ENCODE assay signal across 34 cellular contexts in genomic region chr16:89160977-89161701, GRCh38. TPM values are rescaled to one million over a fixed set of nuclear protein-coding genes. Genes with fewer than 3 reads are reported as not detected.
"Had no signal": no experiment of that assay in that cellular context is flagged by ENCODE, and none has a peak within 500 bp of the region (broad histone marks: within the 10 kb centered on the region; RNA-seq: fewer than 3 reads in every experiment).

No MANE protein-coding gene starts in this region.

- H3K9me3 Mint-ChIP-seq: activated B cell treated with CpG ODN at 0.5 μM for 24 hours; activated T-cell treated with anti-CD3 and anti-CD28 coated beads, Interleukin-2, amount 50 U/mL, for 4 hours; activated T-helper 17 cell treated with anti-CD3 and anti-CD28 coated beads, Interleukin-2, amount 50 U/mL, for 72 hours; effector memory CD8-positive, alpha-beta T cell had no signal

- H3K4me3 ChIP-seq: esophagus muscularis mucosa, gastrocnemius medialis, heart left ventricle had no signal

- H3K4me1 Mint-ChIP-seq: T-helper 17 cell had no signal

- H3K36me3 Mint-ChIP-seq: activated naive CD8-positive, alpha-beta T cell had no signal

- ATAC-seq: activated CD4-positive, CD25-positive, alpha-beta regulatory T cell treated with anti-CD3 and anti-CD28 coated beads, Interleukin-2, amount 50 U/mL, for 24 hours; activated CD8-positive, alpha-beta T cell treated with anti-CD3 and anti-CD28 coated beads for 36 hours; activated T-cell treated with anti-CD3 and anti-CD28 coated beads, Interleukin-2, amount 50 U/mL, for 4 hours; activated T-helper 17 cell treated with anti-CD3 and anti-CD28 coated beads, Interleukin-2, amount 50 U/mL, for 72 hours; effector memory CD8-positive, alpha-beta T cell; foreskin keratinocyte; gastrocnemius medialis; heart left ventricle; T-helper 17 cell had no signal

- DNase-seq: activated B cell treated with CpG ODN at 0.5 μM for 24 hours; activated CD4-positive, alpha-beta T cell treated with anti-CD3 and anti-CD28 coated beads for 48 hours; activated CD4-positive, alpha-beta T cell treated with anti-CD3 and anti-CD28 coated beads, Interleukin-2, amount 50 U/mL, for 1 hour; activated CD4-positive, alpha-beta T cell treated with anti-CD3 and anti-CD28 coated beads, Interleukin-2, amount 50 U/mL, for 48 hours; activated CD8-positive, alpha-beta memory T cell treated with anti-CD3 and anti-CD28 coated beads for 24 hours; activated CD8-positive, alpha-beta T cell treated with anti-CD3 and anti-CD28 coated beads for 36 hours; activated effector memory CD4-positive, alpha-beta T cell treated with Interleukin-2 at 50 U/mL for 16 hours; activated gamma-delta T cell treated with Interleukin-2 at 50 U/mL for 16 hours; activated naive CD4-positive, alpha-beta T cell treated with anti-CD3 and anti-CD28 coated beads, Interleukin-2, amount 50 U/mL, for 16 hours; activated naive CD4-positive, alpha-beta T cell treated with Interleukin-2 at 50 U/mL for 16 hours; activated T-cell treated with anti-CD3 and anti-CD28 coated beads, Interleukin-2, amount 50 U/mL, for 4 hours; amniotic stem cell; brain microvascular endothelial cell; caudate nucleus; cortex of kidney; dermis blood vessel endothelial cell; effector CD4-positive, alpha-beta T cell; effector memory CD8-positive, alpha-beta T cell; erythroblast; foreskin keratinocyte; gastrocnemius medialis; glutamatergic neuron; heart left ventricle; T-helper 17 cell; T1000; WERI-Rb-1 had no signal

- H3K4me3 Mint-ChIP-seq: activated CD8-positive, alpha-beta T cell treated with anti-CD3 and anti-CD28 coated beads for 36 hours; activated naive CD8-positive, alpha-beta T cell; activated T-cell treated with anti-CD3 and anti-CD28 coated beads, Interleukin-2, amount 50 U/mL, for 4 hours; activated T-helper 17 cell treated with anti-CD3 and anti-CD28 coated beads, Interleukin-2, amount 50 U/mL, for 72 hours; effector memory CD8-positive, alpha-beta T cell; T-helper 17 cell; T-helper 2 cell treated with Interferon-gamma antibody and Interleukin-4, amounts not matched to agents 5 μg/mL and 100 μg/mL, for 36 hours had no signal

- H3K27me3 Mint-ChIP-seq: activated CD8-positive, alpha-beta T cell treated with anti-CD3 and anti-CD28 coated beads for 36 hours; activated naive CD8-positive, alpha-beta T cell; activated T-helper 17 cell treated with anti-CD3 and anti-CD28 coated beads, Interleukin-2, amount 50 U/mL, for 72 hours; T-helper 17 cell had no signal

- FAIRE-seq: astrocyte, bronchial epithelial cell, colon had no signal

- H3K27ac ChIP-seq: brain microvascular endothelial cell, esophagus muscularis mucosa, foreskin keratinocyte, gastrocnemius medialis, heart left ventricle, WERI-Rb-1 had no signal

- H3K4me1 ChIP-seq: foreskin keratinocyte had no signal

- H3K27ac Mint-ChIP-seq: activated B cell treated with CpG ODN at 0.5 μM for 24 hours; activated CD8-positive, alpha-beta T cell treated with anti-CD3 and anti-CD28 coated beads for 36 hours; activated naive CD8-positive, alpha-beta T cell; activated T-helper 17 cell treated with anti-CD3 and anti-CD28 coated beads, Interleukin-2, amount 50 U/mL, for 72 hours; T-helper 2 cell treated with Interferon-gamma antibody and Interleukin-4, amounts not matched to agents 5 μg/mL and 100 μg/mL, for 36 hours had no signal

- H3K36me3 ChIP-seq: brain microvascular endothelial cell, esophagus muscularis mucosa, gastrocnemius medialis, heart left ventricle, WERI-Rb-1 had no signal

- H3K27me3 ChIP-seq: brain microvascular endothelial cell had no signal

- H3K9me3 ChIP-seq: esophagus muscularis mucosa, gastrocnemius medialis, heart left ventricle had no signal

RNA-seq across cellular contexts. Expression of gene CDH15, which starts 10.4 kb away (rescaled TPM):
- total RNA-seq: activated B cell treated with CpG ODN at 0.5 μM for 24 hours; activated CD8-positive, alpha-beta T cell treated with anti-CD3 and anti-CD28 coated beads for 36 hours; activated T-cell treated with anti-CD3 and anti-CD28 coated beads, Interleukin-2, amount 50 U/mL, for 4 hours; dermis blood vessel endothelial cell; foreskin keratinocyte had no signal

RNA-seq across cellular contexts. Expression of gene SLC22A31, which starts 39.2 kb away (rescaled TPM):
- total RNA-seq: activated B cell treated with CpG ODN at 0.5 μM for 24 hours, dermis blood vessel endothelial cell, foreskin keratinocyte, gastrocnemius medialis, heart left ventricle had no signal
